Comparison of ENCODE assay signal across 1 cellular context in genomic region chr3:161322781-161323568, GRCh38.
A peak's percentile ranks its signal among the peaks of the same experiment; 100 is the strongest.
TF ChIP-seq lines count a peak whose summit lies in the region.

No MANE protein-coding gene starts in this region.

TF ChIP-seq in HepG2, 621 proteins besides CTCF, POLR2A, EP300 and RAD21 (continued from another document and continues in another):
- TF ChIP-seq ARID4A (CRISPR knock-in tag; IDR thresholded peaks at IDR 0.05; ENCODE audit: borderline replicate concordance), result no peak
- TF ChIP-seq ZNF580 (CRISPR knock-in tag; IDR thresholded peaks at IDR 0.05; ENCODE audit: borderline replicate concordance, low read depth), result no peak
- no peak for TF ChIP-seq SUZ12 (IDR thresholded peaks at IDR 0.05; ENCODE audit: low read depth, low read length)
- no peak for TF ChIP-seq ZBTB3 (CRISPR knock-in tag; IDR thresholded peaks at IDR 0.05; ENCODE audit: borderline replicate concordance, low read depth)
- no peak for TF ChIP-seq ZKSCAN8 (CRISPR knock-in tag; IDR thresholded peaks at IDR 0.05; ENCODE audit: borderline replicate concordance)
- TF ChIP-seq ZSCAN30 (CRISPR knock-in tag; IDR thresholded peaks at IDR 0.05), result no peak
- no peak for TF ChIP-seq IKZF4 (CRISPR knock-in tag; IDR thresholded peaks at IDR 0.05; ENCODE audit: borderline replicate concordance, low read depth, not compliant biosample characterization)
- TF ChIP-seq PRMT3 (CRISPR knock-in tag; IDR thresholded peaks at IDR 0.05; ENCODE audit: borderline replicate concordance, low read depth), result no peak
- no peak for TF ChIP-seq RFX1 (IDR thresholded peaks at IDR 0.05)
- TF ChIP-seq CSRNP1 (CRISPR knock-in tag; IDR thresholded peaks at IDR 0.05), result no peak
- TF ChIP-seq ZNF615 (CRISPR knock-in tag; IDR thresholded peaks at IDR 0.05; ENCODE audit: borderline replicate concordance), result no peak
- no peak for TF ChIP-seq HMGXB4 (CRISPR knock-in tag; IDR thresholded peaks at IDR 0.05; ENCODE audit: borderline replicate concordance in 1 of 2, low read depth in 1 of 2)
- TF ChIP-seq AKNA (CRISPR knock-in tag; IDR thresholded peaks at IDR 0.05; ENCODE audit: borderline replicate concordance), result no peak
- no peak for TF ChIP-seq MLXIP (CRISPR knock-in tag; IDR thresholded peaks at IDR 0.05; ENCODE audit: borderline replicate concordance)
- TF ChIP-seq ZNF691 (CRISPR knock-in tag; IDR thresholded peaks at IDR 0.05; ENCODE audit: borderline replicate concordance, low read depth), result no peak
- no peak for TF ChIP-seq NPAS2 (CRISPR knock-in tag; IDR thresholded peaks at IDR 0.05; ENCODE audit: borderline replicate concordance)
- TF ChIP-seq LBX2 (CRISPR knock-in tag; IDR thresholded peaks at IDR 0.05; ENCODE audit: borderline replicate concordance), result no peak
- TF ChIP-seq MBNL3 (CRISPR knock-in tag; conservative IDR thresholded peaks at IDR 0.05), result no peak
- no peak for TF ChIP-seq KLF9 (CRISPR knock-in tag; IDR thresholded peaks at IDR 0.05; ENCODE audit: low read depth)
- no peak for TF ChIP-seq CREB1 (IDR thresholded peaks at IDR 0.05)
- no peak for TF ChIP-seq CREB1 (CRISPR knock-in tag; IDR thresholded peaks at IDR 0.05)
- TF ChIP-seq KAT8 (CRISPR knock-in tag; IDR thresholded peaks at IDR 0.05), result peak; percentile 48; the same call in 1 of the 2 replicates
- no peak for TF ChIP-seq JUN (CRISPR knock-in tag; IDR thresholded peaks at IDR 0.05)
- TF ChIP-seq EEA1 (CRISPR knock-in tag; IDR thresholded peaks at IDR 0.05; ENCODE audit: borderline replicate concordance), result no peak
- no peak for TF ChIP-seq ZIK1 (CRISPR knock-in tag; IDR thresholded peaks at IDR 0.05; ENCODE audit: borderline replicate concordance, low read depth)
- no peak for TF ChIP-seq PBX3 (CRISPR knock-in tag; IDR thresholded peaks at IDR 0.05; ENCODE audit: borderline replicate concordance)
- TF ChIP-seq NFKBIZ (CRISPR knock-in tag; IDR thresholded peaks at IDR 0.05), result peak; percentile 46; the same call in 1 of the 2 replicates
- no peak for TF ChIP-seq SKI (IDR thresholded peaks at IDR 0.05; ENCODE audit: partially characterized antibody)
- 0 out of 2 replicates have a peak, but pooled peaks have one; percentile 16 for TF ChIP-seq ZSCAN9 (CRISPR knock-in tag; IDR thresholded peaks at IDR 0.05; ENCODE audit: borderline replicate concordance)
- peak; percentile 97 for TF ChIP-seq TBX3 (IDR thresholded peaks at IDR 0.05; ENCODE audit: borderline replicate concordance)
- TF ChIP-seq TFAP4 (IDR thresholded peaks at IDR 0.05; ENCODE audit: borderline replicate concordance, low read depth), result no peak
- TF ChIP-seq ZBTB39 (CRISPR knock-in tag; IDR thresholded peaks at IDR 0.05), result no peak
- TF ChIP-seq ZBTB38 (CRISPR knock-in tag; IDR thresholded peaks at IDR 0.05), result no peak
- no peak for TF ChIP-seq PHF8 (CRISPR knock-in tag; IDR thresholded peaks at IDR 0.05)
- no peak for TF ChIP-seq IKZF1 (IDR thresholded peaks at IDR 0.05)
